In the genomic region with DNA sequence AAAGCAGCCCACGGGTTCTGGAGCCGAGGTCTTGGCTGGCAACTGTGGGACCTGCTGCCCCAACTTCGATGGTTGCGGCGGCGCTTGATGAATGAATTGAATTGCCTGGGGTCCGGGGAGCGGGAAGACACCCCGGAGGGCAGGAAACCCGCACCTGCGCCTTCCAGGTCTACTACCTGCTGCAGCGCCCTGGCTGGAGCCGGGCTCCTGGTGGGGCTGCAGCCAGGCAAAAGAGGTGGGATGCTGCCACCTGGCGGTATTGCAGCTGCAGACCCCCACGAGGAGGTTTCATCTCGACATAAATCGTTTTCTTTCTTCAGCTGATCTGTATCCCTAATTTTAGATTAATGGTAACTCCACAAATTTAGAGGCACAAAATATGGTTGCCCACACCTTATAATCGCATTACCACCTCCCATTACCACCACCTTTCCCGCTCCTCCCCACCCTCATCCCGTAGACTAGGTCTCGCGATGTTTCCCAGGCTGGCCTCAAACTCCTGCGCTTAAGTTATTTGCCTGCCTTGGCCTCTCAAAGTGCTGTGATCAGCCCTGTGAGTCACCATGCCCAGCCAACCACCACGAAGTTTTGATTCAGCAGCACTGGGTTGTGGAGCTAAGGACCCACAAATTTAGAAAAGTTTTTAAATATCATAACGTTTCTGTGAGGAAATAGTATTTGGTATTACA, we compare ENCODE assay signal across 8 cellular contexts.
DNase-seq lines count a peak whose midpoint lies in the region; ATAC-seq and TF ChIP-seq lines count a peak whose summit lies in the region.
"Not testable (repeated sequence)": the region's sequence is repeated elsewhere in the genome, so short reads cannot be mapped to it uniquely, and the experiment has no call there.

No MANE protein-coding gene starts in this region.

- POLR2A ChIA-PET in HCT116 (lab: Charles Lee): not testable (repeated sequence)

- H3K27ac ChIP-seq in HCT116 (ENCODE audit: low read depth, low read length); SJCRH30: not testable (repeated sequence)

- peak; percentile 54 for DNase-seq in COR-L47 (lab: John Stamatoyannopoulos, UW)
- peak; percentile 15 for DNase-seq in HCT116 (ENCODE audit: low read depth, low spot score)
- peak; percentile 38 for DNase-seq in NAMALWA (ENCODE audit: low spot score)
- peak; percentile 25 to 78 for DNase-seq in NCI-H526 (lab: John Stamatoyannopoulos, UW)
- peak; percentile 24 to 51 for DNase-seq in SJCRH30
- DNase-seq in activated T-cell treated with anti-CD3 and anti-CD28 coated beads for 4 hours: peak; percentile 18
- DNase-seq in epithelial cell of proximal tubule (ENCODE audit: low read depth): not testable (repeated sequence)
- DNase-seq in stimulated activated CD4-positive, alpha-beta T cell treated with anti-CD3 and anti-CD28 coated beads, Interleukin-4, amount 100 ng/mL, for 1 hour: peak; percentile 44

- H2AFZ ChIP-seq in HCT116 (ENCODE audit: low read depth, low read length, poor library complexity, severe bottlenecking): not testable (repeated sequence)

- BruUV-seq in HCT116 (replicated peaks; lab: Mats Ljungman, UMichigan): not testable (repeated sequence)

- H3K79me2 ChIP-seq in HCT116 (ENCODE audit: insufficient read depth, low read length): not testable (repeated sequence)

- H3K9me2 ChIP-seq in HCT116 (ENCODE audit: insufficient read depth): not testable (repeated sequence)

- not testable (repeated sequence) for H3K9me3 ChIP-seq in HCT116 (ENCODE audit: control insufficient read depth in 1 of 2, insufficient read depth in 1 of 2, low read depth in 1 of 2, low read length in 2 of 2); SJCRH30 (replicated peaks)

- RAD21 ChIA-PET in HCT116 (lab: Charles Lee; ENCODE audit: low non-redundant PET in 1 of 2, low total read pairs in 2 of 2, uncharacterized antibody in 2 of 2, unreplicated experiment in 2 of 2): not testable (repeated sequence)

- not testable (repeated sequence) for H3K4me2 ChIP-seq in HCT116 (ENCODE audit: low read length)

- not testable (repeated sequence) for H3K36me3 ChIP-seq in HCT116 (ENCODE audit: control insufficient read depth in 1 of 2, insufficient read depth in 2 of 2, low read length in 2 of 2); SJCRH30

- peak; percentile 66 for TF ChIP-seq RAD21 in HCT116 (IDR thresholded peaks at IDR 0.05; ENCODE audit: low read depth)

- not testable (repeated sequence) for H3K9ac ChIP-seq in HCT116 (ENCODE audit: low read length)

- not testable (repeated sequence) for H4K20me1 ChIP-seq in HCT116 (ENCODE audit: insufficient read depth)

- H3K4me3 ChIP-seq in HCT116 (replicated peaks in 1 of 2; ENCODE audit: low read depth in 1 of 2, low read length in 2 of 2); SJCRH30; epithelial cell of proximal tubule (ENCODE audit: low read depth, low read length): not testable (repeated sequence)

- not testable (repeated sequence) for TF ChIP-seq POLR2A in HCT116 (IDR thresholded peaks at IDR 0.05; ENCODE audit: borderline replicate concordance, extremely low read depth, insufficient read depth, insufficient read length)

- CTCF ChIA-PET in HCT116 (lab: Charles Lee): not testable (repeated sequence)

- not testable (repeated sequence) for H3K27me3 ChIP-seq in HCT116 (ENCODE audit: insufficient read depth, low read length); SJCRH30

- not testable (repeated sequence) for H3K4me1 ChIP-seq in HCT116 (ENCODE audit: control insufficient read depth in 1 of 2, insufficient read depth in 2 of 2, low read length in 2 of 2); SJCRH30

- intact Hi-C loops in HCT116 (cut with micrococcal nuclease): loop anchor here (1.0 kb wide), 2 partner anchors 232 to 322 kb away; no protein-coding TSS in a partner anchor

- ATAC-seq in HCT116: peak; percentile 74; the same call in 1 of the 2 replicates

- TF ChIP-seq CTCF in HCT116 (IDR thresholded peaks at IDR 0.05 in 2 of 3, conservative IDR thresholded peaks at IDR 0.05 in 1 of 3; ENCODE audit: borderline replicate concordance in 1 of 3, insufficient read depth in 1 of 3, low read depth in 2 of 3, low read length in 2 of 3) (peak; percentile 40 to 70 (median 68); a peak in 5 of 6 replicates), epithelial cell of proximal tubule (conservative IDR thresholded peaks at IDR 0.05; ENCODE audit: low read depth, low read length) (peak; percentile 42)
